2 cellular contexts compared by ENCODE assay signal in the genomic region with DNA sequence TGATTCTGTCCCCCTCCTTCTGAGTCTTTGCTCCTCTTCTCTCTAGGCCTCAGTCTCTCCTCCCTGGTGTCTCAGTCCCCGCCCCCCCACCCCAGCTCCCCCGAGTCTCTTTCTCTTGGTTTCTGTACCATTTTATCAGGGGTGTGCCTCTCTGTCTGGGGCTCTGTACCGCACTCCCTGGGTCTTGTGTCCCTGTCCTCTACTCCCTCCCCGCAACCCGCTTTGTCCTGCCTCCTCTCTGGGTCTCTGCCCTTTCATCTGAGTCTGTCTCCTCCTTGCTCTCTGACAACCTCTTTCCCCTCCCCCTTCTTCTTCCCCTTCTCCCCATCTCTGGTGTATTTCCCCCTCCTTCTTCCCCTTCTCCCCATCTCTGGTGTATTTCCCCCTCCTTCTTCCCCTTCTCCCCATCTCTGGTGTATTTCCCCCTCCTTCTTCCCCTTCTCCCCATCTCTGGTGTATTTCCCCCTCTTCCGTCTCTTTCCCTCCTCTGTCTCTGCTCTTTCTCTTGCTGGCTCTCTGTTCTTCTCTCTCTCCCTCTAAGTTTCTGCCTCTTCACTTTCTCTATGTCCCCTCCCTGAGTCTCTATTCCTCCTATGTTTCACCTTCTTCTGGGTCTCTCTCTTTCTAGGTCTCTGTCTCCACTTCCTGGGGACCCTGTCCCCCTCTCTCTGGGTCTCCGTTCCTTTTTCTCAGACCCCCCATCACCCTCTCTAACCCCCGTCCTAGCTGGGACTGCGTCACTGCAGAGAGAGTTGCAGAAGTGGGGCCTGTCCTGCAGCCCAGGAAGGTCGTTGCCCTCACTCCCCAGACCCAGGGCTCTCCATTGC.
TF ChIP-seq lines count a peak whose summit lies in the region.

No MANE protein-coding gene starts in this region.

TF ChIP-seq in HEK293, 187 proteins besides CTCF, POLR2A, EP300 and RAD21:
- TF ChIP-seq SP3 (tag by site-specific recombination; IDR thresholded peaks at IDR 0.05) (no peak), ZNF354C (tag by site-specific recombination; IDR thresholded peaks at IDR 0.05; ENCODE audit: borderline replicate concordance, low read depth) (no peak), SP2 (tag by site-specific recombination; IDR thresholded peaks at IDR 0.05) (0 out of 2 replicates have a peak, but pooled peaks have one; percentile 5), ZNF629 (tag by site-specific recombination; IDR thresholded peaks at IDR 0.05) (no peak), PRDM1 (tag by site-specific recombination; IDR thresholded peaks at IDR 0.05) (peak; percentile 47), ZNF366 (tag by site-specific recombination; conservative IDR thresholded peaks at IDR 0.05) (peak; percentile 70)
- TF ChIP-seq, protein P1, sequence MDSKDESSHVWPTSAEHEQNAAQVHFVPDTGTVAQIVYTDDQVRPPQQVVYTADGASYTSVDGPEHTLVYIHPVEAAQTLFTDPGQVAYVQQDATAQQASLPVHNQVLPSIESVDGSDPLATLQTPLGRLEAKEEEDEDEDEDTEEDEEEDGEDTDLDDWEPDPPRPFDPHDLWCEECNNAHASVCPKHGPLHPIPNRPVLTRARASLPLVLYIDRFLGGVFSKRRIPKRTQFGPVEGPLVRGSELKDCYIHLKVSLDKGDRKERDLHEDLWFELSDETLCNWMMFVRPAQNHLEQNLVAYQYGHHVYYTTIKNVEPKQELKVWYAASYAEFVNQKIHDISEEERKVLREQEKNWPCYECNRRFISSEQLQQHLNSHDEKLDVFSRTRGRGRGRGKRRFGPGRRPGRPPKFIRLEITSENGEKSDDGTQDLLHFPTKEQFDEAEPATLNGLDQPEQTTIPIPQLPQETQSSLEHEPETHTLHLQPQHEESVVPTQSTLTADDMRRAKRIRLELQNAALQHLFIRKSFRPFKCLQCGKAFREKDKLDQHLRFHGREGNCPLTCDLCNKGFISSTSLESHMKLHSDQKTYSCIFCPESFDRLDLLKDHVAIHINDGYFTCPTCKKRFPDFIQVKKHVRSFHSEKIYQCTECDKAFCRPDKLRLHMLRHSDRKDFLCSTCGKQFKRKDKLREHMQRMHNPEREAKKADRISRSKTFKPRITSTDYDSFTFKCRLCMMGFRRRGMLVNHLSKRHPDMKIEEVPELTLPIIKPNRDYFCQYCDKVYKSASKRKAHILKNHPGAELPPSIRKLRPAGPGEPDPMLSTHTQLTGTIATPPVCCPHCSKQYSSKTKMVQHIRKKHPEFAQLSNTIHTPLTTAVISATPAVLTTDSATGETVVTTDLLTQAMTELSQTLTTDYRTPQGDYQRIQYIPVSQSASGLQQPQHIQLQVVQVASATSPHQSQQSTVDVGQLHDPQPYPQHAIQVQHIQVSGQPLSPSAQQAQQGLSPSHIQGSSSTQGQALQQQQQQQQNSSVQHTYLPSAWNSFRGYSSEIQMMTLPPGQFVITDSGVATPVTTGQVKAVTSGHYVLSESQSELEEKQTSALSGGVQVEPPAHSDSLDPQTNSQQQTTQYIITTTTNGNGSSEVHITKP (tag by site-specific recombination; IDR thresholded peaks at IDR 0.05) = peak; percentile 67
- TF ChIP-seq, protein P2, sequence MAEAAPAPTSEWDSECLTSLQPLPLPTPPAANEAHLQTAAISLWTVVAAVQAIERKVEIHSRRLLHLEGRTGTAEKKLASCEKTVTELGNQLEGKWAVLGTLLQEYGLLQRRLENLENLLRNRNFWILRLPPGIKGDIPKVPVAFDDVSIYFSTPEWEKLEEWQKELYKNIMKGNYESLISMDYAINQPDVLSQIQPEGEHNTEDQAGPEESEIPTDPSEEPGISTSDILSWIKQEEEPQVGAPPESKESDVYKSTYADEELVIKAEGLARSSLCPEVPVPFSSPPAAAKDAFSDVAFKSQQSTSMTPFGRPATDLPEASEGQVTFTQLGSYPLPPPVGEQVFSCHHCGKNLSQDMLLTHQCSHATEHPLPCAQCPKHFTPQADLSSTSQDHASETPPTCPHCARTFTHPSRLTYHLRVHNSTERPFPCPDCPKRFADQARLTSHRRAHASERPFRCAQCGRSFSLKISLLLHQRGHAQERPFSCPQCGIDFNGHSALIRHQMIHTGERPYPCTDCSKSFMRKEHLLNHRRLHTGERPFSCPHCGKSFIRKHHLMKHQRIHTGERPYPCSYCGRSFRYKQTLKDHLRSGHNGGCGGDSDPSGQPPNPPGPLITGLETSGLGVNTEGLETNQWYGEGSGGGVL (tag by site-specific recombination; IDR thresholded peaks at IDR 0.05) = peak; percentile 80

TF ChIP-seq in K562, 482 proteins besides CTCF, POLR2A, EP300 and RAD21:
- TF ChIP-seq, protein P3, sequence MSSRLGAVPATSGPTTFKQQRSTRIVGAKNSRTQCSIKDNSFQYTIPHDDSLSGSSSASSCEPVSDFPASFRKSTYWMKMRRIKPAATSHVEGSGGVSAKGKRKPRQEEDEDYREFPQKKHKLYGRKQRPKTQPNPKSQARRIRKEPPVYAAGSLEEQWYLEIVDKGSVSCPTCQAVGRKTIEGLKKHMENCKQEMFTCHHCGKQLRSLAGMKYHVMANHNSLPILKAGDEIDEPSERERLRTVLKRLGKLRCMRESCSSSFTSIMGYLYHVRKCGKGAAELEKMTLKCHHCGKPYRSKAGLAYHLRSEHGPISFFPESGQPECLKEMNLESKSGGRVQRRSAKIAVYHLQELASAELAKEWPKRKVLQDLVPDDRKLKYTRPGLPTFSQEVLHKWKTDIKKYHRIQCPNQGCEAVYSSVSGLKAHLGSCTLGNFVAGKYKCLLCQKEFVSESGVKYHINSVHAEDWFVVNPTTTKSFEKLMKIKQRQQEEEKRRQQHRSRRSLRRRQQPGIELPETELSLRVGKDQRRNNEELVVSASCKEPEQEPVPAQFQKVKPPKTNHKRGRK (tag; IDR thresholded peaks at IDR 0.05) = peak; percentile 75
- TF ChIP-seq, protein P1 (IDR thresholded peaks at IDR 0.05; ENCODE audit: partially characterized antibody) = peak; percentile 89
- TF ChIP-seq RNF2 (IDR thresholded peaks at IDR 0.05) = no peak
- TF ChIP-seq ZBTB8A (IDR thresholded peaks at IDR 0.05; ENCODE audit: partially characterized antibody) = no peak
- TF ChIP-seq MTA1 (IDR thresholded peaks at IDR 0.05; ENCODE audit: borderline replicate concordance) = 0 out of 2 replicates have a peak, but pooled peaks have one; percentile 17
- TF ChIP-seq ZNF76 (CRISPR knock-in tag; IDR thresholded peaks at IDR 0.05; ENCODE audit: borderline replicate concordance) = 0 out of 2 replicates have a peak, but pooled peaks have one; percentile 39
- TF ChIP-seq SP2 (IDR thresholded peaks at IDR 0.05; ENCODE audit: extremely low read depth, low read depth, low read length, poor library complexity, severe bottlenecking) = no peak
- no peak for TF ChIP-seq JUND (IDR thresholded peaks at IDR 0.05; ENCODE audit: borderline replicate concordance, low read depth, low read length)
- no peak for TF ChIP-seq JUND (tag; IDR thresholded peaks at IDR 0.05; ENCODE audit: borderline replicate concordance, low read depth, low read length)
- no peak for TF ChIP-seq ZNF766 (CRISPR knock-in tag; conservative IDR thresholded peaks at IDR 0.05)
- no peak for TF ChIP-seq ZNF121 (CRISPR knock-in tag; conservative IDR thresholded peaks at IDR 0.05)
- no peak for TF ChIP-seq BRCA1 (IDR thresholded peaks at IDR 0.05)
- TF ChIP-seq BRCA1 (CRISPR knock-in tag; IDR thresholded peaks at IDR 0.05) = no peak
- TF ChIP-seq ADNP (tag; IDR thresholded peaks at IDR 0.05) = no peak
- no peak for TF ChIP-seq POLR2B (IDR thresholded peaks at IDR 0.05; ENCODE audit: low read depth, partially characterized antibody)
- no peak for TF ChIP-seq PTRF (tag; IDR thresholded peaks at IDR 0.05)
